Comparison of ENCODE assay signal across 1 cellular context in genomic region chr2:16429431-16429830, GRCh38.
TF ChIP-seq lines count a peak whose summit lies in the region.

No MANE protein-coding gene starts in this region.

TF ChIP-seq in WTC11, 78 proteins besides CTCF, POLR2A, EP300 and RAD21 (continued from another document):
- no peak for TF ChIP-seq FOXP4 (CRISPR knock-in tag; IDR thresholded peaks at IDR 0.05)
- TF ChIP-seq NFYB (CRISPR knock-in tag; conservative IDR thresholded peaks at IDR 0.05; ENCODE audit: low read depth): no peak
- TF ChIP-seq RELA (CRISPR knock-in tag; IDR thresholded peaks at IDR 0.05; ENCODE audit: borderline replicate concordance): no peak
